8 cellular contexts compared by ENCODE assay signal in the genomic region with DNA sequence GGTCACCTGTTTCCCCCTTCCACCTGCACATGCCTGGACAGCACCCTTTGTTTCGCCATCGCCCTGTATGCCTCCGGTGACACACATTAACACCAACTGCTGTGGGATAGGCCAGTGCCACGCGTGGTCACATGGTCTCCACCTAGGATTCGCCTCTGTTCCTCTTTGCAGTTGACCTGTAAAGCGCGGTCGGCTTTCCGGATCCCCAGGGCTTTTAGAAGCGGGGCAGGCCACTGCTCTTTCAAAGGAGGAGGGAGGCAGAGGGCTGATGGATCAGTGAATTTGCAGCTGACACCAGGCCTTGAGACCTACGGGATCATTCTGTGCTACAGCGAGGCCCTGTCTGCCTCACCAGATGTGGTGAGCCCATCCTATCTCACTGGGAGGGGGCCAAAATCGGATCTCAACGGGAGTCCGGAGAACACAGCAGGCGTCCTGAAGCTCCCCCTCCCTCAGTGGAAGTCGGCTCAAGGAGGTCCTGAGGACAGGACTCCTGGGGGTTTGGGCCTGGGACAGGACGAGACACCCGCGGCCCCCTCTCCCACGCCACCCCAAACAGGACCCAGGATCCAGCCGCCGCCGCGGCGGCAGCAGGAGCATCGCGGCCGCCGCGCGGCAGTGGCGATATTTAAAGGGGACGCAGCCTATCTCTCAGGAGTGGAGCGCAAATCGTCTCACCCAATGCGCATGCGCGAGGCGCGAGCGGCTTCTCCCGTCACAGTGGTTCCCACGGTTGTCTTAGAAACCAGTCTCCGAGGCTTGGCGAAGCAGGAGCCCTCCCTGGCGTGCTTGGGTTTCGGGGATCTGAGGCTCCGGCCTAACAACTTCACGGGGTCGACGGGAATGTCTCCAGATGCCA.
A peak's percentile ranks its signal among the peaks of the same experiment; 100 is the strongest.
DNase-seq lines count a peak whose midpoint lies in the region; ATAC-seq and TF ChIP-seq lines count a peak whose summit lies in the region.
"Not testable (repeated sequence)": the region's sequence is repeated elsewhere in the genome, so short reads cannot be mapped to it uniquely, and the experiment has no call there.

No MANE protein-coding gene starts in this region.

- H3K4me1 Mint-ChIP-seq in T-cell, result peaks cover 10 to 44% (median 27%) of the 10 kb centered on the region in 3 donors
- H3K4me1 Mint-ChIP-seq in activated T-helper 1 cell treated with anti-CD3 and anti-CD28 coated beads, Interleukin-12 subunit alpha, Interleukin-12 subunit beta, Interleukin-2, Interleukin-4 antibody, amounts not matched to agents 30 ng/mL and 10 ng/mL and 1 ng/mL, durations not matched to agents 14 hours and 24 hours and 36 hours (ENCODE audit: low read depth), result peaks cover 41% of the 10 kb centered on the region

- not testable (repeated sequence) for H3K36me3 ChIP-seq in sigmoid colon

- peak; percentile 55 to 75 (median 68) for ATAC-seq in T-cell (replicated peaks in 1 of 4)
- ATAC-seq in stimulated activated naive CD8-positive, alpha-beta T cell treated with anti-CD3 and anti-CD28 coated beads, Interleukin-15, Interleukin-2, amounts not matched to agents 100 U/mL and 50 U/mL, for 24 hours, result not testable (repeated sequence)

- not testable (repeated sequence) for TF ChIP-seq CTCF in sigmoid colon (IDR thresholded peaks at IDR 0.05)

- peak in 1 of 2 donors; percentile 21 for TF ChIP-seq POLR2A in sigmoid colon (IDR thresholded peaks at IDR 0.05)

- 9 to 21% methylated on average over 53 of the region's 53 CpGs for WGBS in sigmoid colon, 2 donors

- H3K27ac ChIP-seq in sigmoid colon, result peak overlapping the region in 3 of 4 donors; percentile 28 to 84 (median 68)

- TF ChIP-seq EP300 in sigmoid colon (IDR thresholded peaks at IDR 0.05), result not testable (repeated sequence)

- POLR2A ChIA-PET in T-cell (lab: Charles Lee), result not testable (repeated sequence)

- H3K4me1 ChIP-seq in sigmoid colon, result peaks cover 0 to 47% (median 10%) of the 10 kb centered on the region in 4 donors

- not testable (repeated sequence) for H3K36me3 Mint-ChIP-seq in T-cell; activated T-helper 1 cell treated with anti-CD3 and anti-CD28 coated beads, Interleukin-12 subunit alpha, Interleukin-12 subunit beta, Interleukin-2, Interleukin-4 antibody, amounts not matched to agents 30 ng/mL and 10 ng/mL and 1 ng/mL, durations not matched to agents 14 hours and 24 hours and 36 hours (ENCODE audit: low read depth)

- CTCF ChIA-PET in T-cell (lab: Charles Lee), result not testable (repeated sequence)

- H3K27me3 ChIP-seq in sigmoid colon, result not testable (repeated sequence)

- H3K4me3 ChIP-seq in sigmoid colon, result peak overlapping the region in 3 of 4 donors; percentile 41 to 61 (median 54)

- H3K27ac Mint-ChIP-seq in T-cell, result peak overlapping the region; percentile 69 to 88
- peak overlapping the region; percentile 81 for H3K27ac Mint-ChIP-seq in activated T-helper 1 cell treated with anti-CD3 and anti-CD28 coated beads, Interleukin-12 subunit alpha, Interleukin-12 subunit beta, Interleukin-2, Interleukin-4 antibody, amounts not matched to agents 30 ng/mL and 10 ng/mL and 1 ng/mL, durations not matched to agents 14 hours and 24 hours and 36 hours

- peak overlapping the region; percentile 73 to 89 (median 76) for H3K4me3 Mint-ChIP-seq in T-cell
- peak overlapping the region; percentile 86 for H3K4me3 Mint-ChIP-seq in activated T-helper 1 cell treated with anti-CD3 and anti-CD28 coated beads, Interleukin-12 subunit alpha, Interleukin-12 subunit beta, Interleukin-2, Interleukin-4 antibody, amounts not matched to agents 30 ng/mL and 10 ng/mL and 1 ng/mL, durations not matched to agents 14 hours and 24 hours and 36 hours

- DNase-seq in DMS53 (lab: John Stamatoyannopoulos, UW), result peak; percentile 88
- peak; percentile 14 for DNase-seq in LHCN-M2 (ENCODE audit: low read depth)
- peak in 32 of 34 experiments; percentile 25 to 84 (median 66) for DNase-seq in T-cell
- peak; percentile 86 for DNase-seq in activated T-helper 1 cell treated with anti-CD3 and anti-CD28 coated beads, Interleukin-12 subunit alpha, Interleukin-12 subunit beta, Interleukin-2, Interleukin-4 antibody, amounts not matched to agents 30 ng/mL and 10 ng/mL and 1 ng/mL, durations not matched to agents 14 hours and 24 hours and 36 hours (ENCODE audit: low spot score)
- peak; percentile 51 for DNase-seq in dermis blood vessel endothelial cell
- peak; percentile 42 for DNase-seq in iris pigment epithelial cell (ENCODE audit: low read depth)
- peak; percentile 62 for DNase-seq in sigmoid colon
- DNase-seq in stimulated activated naive CD8-positive, alpha-beta T cell treated with anti-CD3 and anti-CD28 coated beads, Interleukin-15, Interleukin-2, amounts not matched to agents 100 U/mL and 50 U/mL, for 24 hours, result peak; percentile 78

- H3K9me3 ChIP-seq in sigmoid colon, result not testable (repeated sequence)

- intact Hi-C loops in activated T-helper 1 cell treated with anti-CD3 and anti-CD28 coated beads, Interleukin-12 subunit alpha, Interleukin-12 subunit beta, Interleukin-2, Interleukin-4 antibody, amounts not matched to agents 30 ng/mL and 10 ng/mL and 1 ng/mL, durations not matched to agents 14 hours and 24 hours and 36 hours (cut with micrococcal nuclease), result loop anchor here (2.0 to 10.0 kb wide), 3 partner anchors 93 to 1069 kb away; no protein-coding TSS in a partner anchor
- intact Hi-C loops in sigmoid colon (cut with DNase I), result not testable (repeated sequence)

- not testable (repeated sequence) for H3K9me3 Mint-ChIP-seq in T-cell; activated T-helper 1 cell treated with anti-CD3 and anti-CD28 coated beads, Interleukin-12 subunit alpha, Interleukin-12 subunit beta, Interleukin-2, Interleukin-4 antibody, amounts not matched to agents 30 ng/mL and 10 ng/mL and 1 ng/mL, durations not matched to agents 14 hours and 24 hours and 36 hours

- H3K27me3 Mint-ChIP-seq in T-cell; activated T-helper 1 cell treated with anti-CD3 and anti-CD28 coated beads, Interleukin-12 subunit alpha, Interleukin-12 subunit beta, Interleukin-2, Interleukin-4 antibody, amounts not matched to agents 30 ng/mL and 10 ng/mL and 1 ng/mL, durations not matched to agents 14 hours and 24 hours and 36 hours (ENCODE audit: insufficient read depth): not testable (repeated sequence)

Comparison
In these comparisons a context has a peak if more than half of its experiments do, and no peak if none do; other contexts are left out.
1. DNase-seq: peak in every context shown above with its lines; median percentile 88 in DMS53; 86 in activated T-helper 1 cell treated with anti-CD3 and anti-CD28 coated beads, Interleukin-12 subunit alpha, Interleukin-12 subunit beta, Interleukin-2, Interleukin-4 antibody, amounts not matched to agents 30 ng/mL and 10 ng/mL and 1 ng/mL, durations not matched to agents 14 hours and 24 hours and 36 hours; 78 in stimulated activated naive CD8-positive, alpha-beta T cell treated with anti-CD3 and anti-CD28 coated beads, Interleukin-15, Interleukin-2, amounts not matched to agents 100 U/mL and 50 U/mL, for 24 hours; 66 in T-cell; 62 in sigmoid colon; 51 in dermis blood vessel endothelial cell; 42 in iris pigment epithelial cell; 14 in LHCN-M2.